Comparison of ENCODE assay signal across 19 cellular contexts in genomic region chr7:7249814-7250213, GRCh38.
DNase-seq lines count a peak whose midpoint lies in the region; ATAC-seq, FAIRE-seq and TF ChIP-seq lines count a peak whose summit lies in the region.
"Had no signal": no experiment of that assay in that cellular context is flagged by ENCODE, and none has a peak within 500 bp of the region (broad histone marks: within the 10 kb centered on the region; RNA-seq: fewer than 3 reads in every experiment).

No MANE protein-coding gene starts in this region.

- peak; percentile 62 to 72 (median 68) for ATAC-seq in right lobe of liver
- ATAC-seq: Panc1 had no signal

- TF ChIP-seq CTCF in right lobe of liver (IDR thresholded peaks at IDR 0.05) = no peak

- H3K36me3 ChIP-seq in right lobe of liver = no peaks in the 10 kb centered on the region

- H3K4me1 ChIP-seq in right lobe of liver = peaks cover 0 to 19% (median 9%) of the 10 kb centered on the region in 4 donors

- intact Hi-C loops in right lobe of liver (cut with DNase I) = no loop called here

- no peak overlapping the region for H3K4me3 ChIP-seq in right lobe of liver
- H3K4me3 ChIP-seq: MG63, SK-N-MC had no signal

- peak; percentile 9 for FAIRE-seq in GM18507 (lab: Jason Lieb, UNC)
- peak; percentile 87 for FAIRE-seq in H54 (lab: Jason Lieb, UNC)

- peak overlapping the region in 1 of 3 donors; percentile 36 for H3K27ac ChIP-seq in right lobe of liver
- H3K27ac ChIP-seq: SK-N-MC had no signal

- WGBS in right lobe of liver (ENCODE audit: insufficient coverage, low coverage, low lambda C conversion rate, missing lambda C conversion rate) = 36% methylated on average over 2 of the region's 2 CpGs

- TF ChIP-seq POLR2A in H54 (IDR thresholded peaks at IDR 0.05; ENCODE audit: low read depth, low read length) = no peak
- no peak for TF ChIP-seq POLR2A in right lobe of liver (IDR thresholded peaks at IDR 0.05)

- H3K9me3 ChIP-seq in right lobe of liver = no peaks in the 10 kb centered on the region
- H3K9me3 ChIP-seq: MG63 had no signal

- DNase-seq in GM18507 (ENCODE audit: extremely low spot score, insufficient read length, low read depth) (no peak), H54 (ENCODE audit: insufficient read length, low spot score) (no peak), RPMI8226 (peak; percentile 10), right lobe of liver (no peak), MV-4-11 (lab: John Stamatoyannopoulos, UW) (no peak), SHP77 (lab: John Stamatoyannopoulos, UW) (no peak), pons (ENCODE audit: low spot score) (no peak)
- no peak for DNase-seq in activated effector memory CD4-positive, alpha-beta T cell treated with anti-CD3 and anti-CD28 coated beads, Interleukin-2, amount 50 U/mL, for 16 hours
- DNase-seq: 8988T, ACHN, Calu3, MG63, NCI-H2029, NCI-H2227 treated with DMSO at 0.1 percent for 48 hours, NCI-H526 treated with DMSO at 0.1 percent for 48 hours, SIG-M5, SW 1271 had no signal

- H3K27me3 ChIP-seq in right lobe of liver = no peaks in the 10 kb centered on the region
- H3K27me3 ChIP-seq: MG63 had no signal
